15 cellular contexts compared by ENCODE assay signal in genomic region chr2:197944416-197944815, GRCh38.
A peak's percentile ranks its signal among the peaks of the same experiment; 100 is the strongest.
DNase-seq lines count a peak whose midpoint lies in the region; TF ChIP-seq lines count a peak whose summit lies in the region.
"Had no signal": no experiment of that assay in that cellular context is flagged by ENCODE, and none has a peak within 500 bp of the region (broad histone marks: within the 10 kb centered on the region; RNA-seq: fewer than 3 reads in every experiment).

No MANE protein-coding gene starts in this region.

- H3K9me3 Mint-ChIP-seq in H9 (peaks cover 0 to 3% of the 10 kb centered on the region in 2 experiments; a peak in 1 of 5 replicates), progenitor cell of endocrine pancreas (ENCODE audit: low read depth) (no peaks in the 10 kb centered on the region)

- H3K27ac Mint-ChIP-seq in H9 (no peak overlapping the region), progenitor cell of endocrine pancreas (peak overlapping the region; percentile 96)

- no peak overlapping the region for H4K8ac ChIP-seq in H9 (replicated peaks; ENCODE audit: insufficient read length, low read depth, low read length)

- H3K56ac ChIP-seq in H9 (ENCODE audit: insufficient read length, low read depth, low read length), result no peak overlapping the region

- H3K4me3 ChIP-seq in SJCRH30 (no peak overlapping the region), fibroblast of villous mesenchyme (ENCODE audit: low read depth, low read length) (no peak overlapping the region)
- H3K4me3 ChIP-seq: BLaER1 had no signal

- no peak overlapping the region for H3K18ac ChIP-seq in H9 (ENCODE audit: insufficient read length, low read depth, low read length)

- H3K27me3 Mint-ChIP-seq in H9 (ENCODE audit: low read depth) (no peaks in the 10 kb centered on the region), progenitor cell of endocrine pancreas (no peaks in the 10 kb centered on the region)

- H3T11ph ChIP-seq in H9 (ENCODE audit: low read length), result no peak overlapping the region

- H2BK120ac ChIP-seq in H9 (ENCODE audit: low read depth, low read length, poor library complexity, severe bottlenecking), result no peak overlapping the region

- H4K5ac ChIP-seq in H9 (ENCODE audit: insufficient read length, low read depth, low read length), result no peak overlapping the region

- no peak overlapping the region for H2BK20ac ChIP-seq in H9 (ENCODE audit: low read depth, low read length, poor library complexity, severe bottlenecking)

- no peaks in the 10 kb centered on the region for H3K36me3 ChIP-seq in SJCRH30
- H3K36me3 ChIP-seq: BLaER1 had no signal

- H3K79me2 ChIP-seq in H9 (ENCODE audit: insufficient read depth, low read length), result no peaks in the 10 kb centered on the region

- H2BK12ac ChIP-seq in H9 (ENCODE audit: insufficient read length, low read depth, low read length), result no peak overlapping the region

- H3K9ac ChIP-seq in H9 (ENCODE audit: extremely low read depth, insufficient read length, low read length), result no peak overlapping the region
- H3K9ac ChIP-seq: BLaER1, SK-N-SH had no signal

- H3K4me2 ChIP-seq in H9 (ENCODE audit: insufficient read depth, insufficient read length, low read length), result no peak overlapping the region
- H3K4me2 ChIP-seq: BLaER1, SK-N-SH had no signal

- no peaks in the 10 kb centered on the region for H3K79me1 ChIP-seq in H9 (ENCODE audit: insufficient read depth, low read depth, low read length, poor library complexity, severe bottlenecking)

- H2BK15ac ChIP-seq in H9 (ENCODE audit: low read depth, low read length), result no peak overlapping the region

- H3K4me3 Mint-ChIP-seq in H9 (no peak overlapping the region), progenitor cell of endocrine pancreas (ENCODE audit: low read depth) (peak overlapping the region; percentile 31)

- H3K23ac ChIP-seq in H9 (ENCODE audit: insufficient read length, low read depth, low read length), result no peak overlapping the region

- no peak overlapping the region for H3K4ac ChIP-seq in H9 (ENCODE audit: low read depth, low read length)

- H3K14ac ChIP-seq in H9 (ENCODE audit: insufficient read depth, low read length), result no peak overlapping the region

- no CpG with 5 or more reads among the region's 2 CpGs for WGBS in H9 (ENCODE audit: extremely low coverage, insufficient read length, low lambda C conversion rate)

- H2AFZ ChIP-seq in H9 (ENCODE audit: low read length), result peak overlapping the region; percentile 22

- no peaks in the 10 kb centered on the region for H3K9me3 ChIP-seq in H9 (ENCODE audit: control insufficient read depth, low read depth, low read length)
- H3K9me3 ChIP-seq in SJCRH30 (replicated peaks), result no peaks in the 10 kb centered on the region
- H3K9me3 ChIP-seq: BLaER1, SK-N-SH had no signal

- H3K36me3 Mint-ChIP-seq in H9 (ENCODE audit: insufficient read depth in 1 of 3, low read depth in 3 of 3), result peaks cover 0 to 6% (median 0%) of the 10 kb centered on the region in 3 experiments; a peak in 1 of 7 replicates
- peaks cover 1% of the 10 kb centered on the region for H3K36me3 Mint-ChIP-seq in progenitor cell of endocrine pancreas (ENCODE audit: insufficient read depth)

- no peak overlapping the region for H4K91ac ChIP-seq in H9 (ENCODE audit: insufficient read length, low read depth, low read length)

- H3K27ac ChIP-seq in H9 (ENCODE audit: insufficient read length, low read depth, low read length) (no peak overlapping the region), SJCRH30 (peak overlapping the region; percentile 92)
- H3K27ac ChIP-seq: BLaER1 had no signal

- DNase-seq in H9 (no peak), SJCRH30 (peak; percentile 17 to 61), fibroblast of villous mesenchyme (ENCODE audit: low read depth) (peak; percentile 19), progenitor cell of endocrine pancreas (ENCODE audit: low spot score, unreplicated experiment) (no peak), UCSD-AML1 (lab: John Stamatoyannopoulos, UW; ENCODE audit: unreplicated experiment) (no peak), OCI-M1 (lab: John Stamatoyannopoulos, UW) (no peak), COR-L47 (lab: John Stamatoyannopoulos, UW) (no peak)
- DNase-seq: HCEC 1CT; NCI-H146; NCI-H2081 treated with DMSO at 0.1 percent for 48 hours; NCI-H226; NCI-H526; NK-92 treated with Interleukin-12 subunit alpha and Interleukin-12 subunit beta, amount 100 ng/mL, for 24 hours; SK-N-SH had no signal

- H3K23me2 ChIP-seq in H9 (ENCODE audit: insufficient read length, low read depth, low read length, poor library complexity, severe bottlenecking), result no peaks in the 10 kb centered on the region

- H3K27me3 ChIP-seq in H9 (ENCODE audit: insufficient read depth, low read length) (no peaks in the 10 kb centered on the region), SJCRH30 (no peaks in the 10 kb centered on the region)

- H3K4me1 ChIP-seq in H9 (ENCODE audit: insufficient read depth, low read length), result no peaks in the 10 kb centered on the region; the same call in 1 of the 2 replicates
- H3K4me1 ChIP-seq in SJCRH30, result peaks cover 49% of the 10 kb centered on the region
- H3K4me1 ChIP-seq: BLaER1 had no signal

- H3K4me1 Mint-ChIP-seq in H9 (peaks cover 33 to 39% of the 10 kb centered on the region in 2 experiments), progenitor cell of endocrine pancreas (ENCODE audit: low read depth) (peaks cover 82% of the 10 kb centered on the region)

- no peak overlapping the region for H2BK5ac ChIP-seq in H9 (ENCODE audit: insufficient read length, low read length)

- TF ChIP-seq CTCF in H9 (conservative IDR thresholded peaks at IDR 0.05), result no peak
- TF ChIP-seq CTCF in fibroblast of villous mesenchyme (IDR thresholded peaks at IDR 0.05; ENCODE audit: insufficient read depth, low read depth, low read length), result no peak
- TF ChIP-seq CTCF in progenitor cell of endocrine pancreas (IDR thresholded peaks at IDR 0.05; ENCODE audit: unreplicated experiment), result no peak

- no peak overlapping the region for H2AK5ac ChIP-seq in H9 (ENCODE audit: insufficient read length, low read length)

- no peaks in the 10 kb centered on the region for H4K20me1 ChIP-seq in H9 (ENCODE audit: control insufficient read depth, insufficient read depth, insufficient read length)
- H4K20me1 ChIP-seq: BLaER1 had no signal

Comparison
In these comparisons a context has a peak if more than half of its experiments do, and no peak if none do; other contexts are left out.
1. DNase-seq: peak in SJCRH30 (2 of 2) and fibroblast of villous mesenchyme (single experiment); none in H9 (single experiment), progenitor cell of endocrine pancreas (single experiment), UCSD-AML1 (single experiment), OCI-M1 (single experiment) and COR-L47 (single experiment).